1 cellular context compared by ENCODE assay signal in the genomic region with DNA sequence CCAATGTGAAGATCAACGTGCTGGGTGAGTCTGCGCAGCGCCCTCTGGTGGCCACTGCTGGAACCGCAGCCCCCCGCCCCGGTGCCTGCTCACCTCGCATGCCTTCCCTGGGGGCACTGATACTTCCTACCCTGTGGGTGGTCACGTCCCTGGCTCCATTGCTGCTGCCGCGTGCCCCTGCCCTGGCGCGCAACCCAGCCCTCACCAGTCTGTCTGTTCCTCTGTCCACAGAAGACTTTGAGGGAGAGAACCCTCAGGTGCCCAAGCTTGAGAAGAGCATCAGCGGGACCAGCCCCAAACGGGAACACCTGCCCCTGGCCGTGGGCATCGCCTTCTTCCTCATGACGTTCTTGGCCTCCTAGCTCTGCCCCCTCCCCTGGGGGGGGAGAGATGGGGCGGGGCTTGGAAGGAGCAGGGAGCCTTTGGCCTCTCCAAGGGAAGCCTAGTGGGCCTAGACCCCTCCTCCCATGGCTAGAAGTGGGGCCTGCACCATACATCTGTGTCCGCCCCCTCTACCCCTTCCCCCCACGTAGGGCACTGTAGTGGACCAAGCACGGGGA.
A peak's percentile ranks its signal among the peaks of the same experiment; 100 is the strongest.
TF ChIP-seq lines count a peak whose summit lies in the region.

No MANE protein-coding gene starts in this region.

TF ChIP-seq in K562, 482 proteins besides CTCF, POLR2A, EP300 and RAD21:
- TF ChIP-seq, protein P1, sequence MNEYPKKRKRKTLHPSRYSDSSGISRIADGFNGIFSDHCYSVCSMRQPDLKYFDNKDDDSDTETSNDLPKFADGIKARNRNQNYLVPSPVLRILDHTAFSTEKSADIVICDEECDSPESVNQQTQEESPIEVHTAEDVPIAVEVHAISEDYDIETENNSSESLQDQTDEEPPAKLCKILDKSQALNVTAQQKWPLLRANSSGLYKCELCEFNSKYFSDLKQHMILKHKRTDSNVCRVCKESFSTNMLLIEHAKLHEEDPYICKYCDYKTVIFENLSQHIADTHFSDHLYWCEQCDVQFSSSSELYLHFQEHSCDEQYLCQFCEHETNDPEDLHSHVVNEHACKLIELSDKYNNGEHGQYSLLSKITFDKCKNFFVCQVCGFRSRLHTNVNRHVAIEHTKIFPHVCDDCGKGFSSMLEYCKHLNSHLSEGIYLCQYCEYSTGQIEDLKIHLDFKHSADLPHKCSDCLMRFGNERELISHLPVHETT (CRISPR knock-in tag; conservative IDR thresholded peaks at IDR 0.05 in 1 of 2, IDR thresholded peaks at IDR 0.05 in 1 of 2): 0 out of 4 replicates have a peak, but pooled peaks of 1 of the 2 experiments have one; percentile 18
- peak in 1 of 3 experiments; percentile 36 for TF ChIP-seq YY1 (IDR thresholded peaks at IDR 0.05; ENCODE audit: borderline replicate concordance in 1 of 3, control insufficient read depth in 1 of 3, extremely low read depth in 1 of 3, insufficient read depth in 3 of 3, insufficient read length in 1 of 3, insufficient replicate concordance in 2 of 3, low read depth in 1 of 3, low read length in 2 of 3)
- TF ChIP-seq, protein P2, sequence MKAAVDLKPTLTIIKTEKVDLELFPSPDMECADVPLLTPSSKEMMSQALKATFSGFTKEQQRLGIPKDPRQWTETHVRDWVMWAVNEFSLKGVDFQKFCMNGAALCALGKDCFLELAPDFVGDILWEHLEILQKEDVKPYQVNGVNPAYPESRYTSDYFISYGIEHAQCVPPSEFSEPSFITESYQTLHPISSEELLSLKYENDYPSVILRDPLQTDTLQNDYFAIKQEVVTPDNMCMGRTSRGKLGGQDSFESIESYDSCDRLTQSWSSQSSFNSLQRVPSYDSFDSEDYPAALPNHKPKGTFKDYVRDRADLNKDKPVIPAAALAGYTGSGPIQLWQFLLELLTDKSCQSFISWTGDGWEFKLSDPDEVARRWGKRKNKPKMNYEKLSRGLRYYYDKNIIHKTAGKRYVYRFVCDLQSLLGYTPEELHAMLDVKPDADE (conservative IDR thresholded peaks at IDR 0.05; ENCODE audit: control insufficient read depth, low read depth, low read length): no peak
- TF ChIP-seq MAZ (CRISPR knock-in tag; conservative IDR thresholded peaks at IDR 0.05 in 1 of 2, IDR thresholded peaks at IDR 0.05 in 1 of 2): peak in 1 of 2 experiments; percentile 53; a peak in 2 of 4 replicates
- peak; percentile 71; the same call in 1 of the 2 replicates for TF ChIP-seq ZBTB7A (IDR thresholded peaks at IDR 0.05; ENCODE audit: borderline replicate concordance, control insufficient read depth, low read depth, low read length)
- TF ChIP-seq CTBP1 (IDR thresholded peaks at IDR 0.05; ENCODE audit: borderline replicate concordance): peak; percentile 18; the same call in 1 of the 2 replicates
- TF ChIP-seq SMC3 (conservative IDR thresholded peaks at IDR 0.05; ENCODE audit: insufficient read depth, low read depth, low read length): peak; percentile 57
- TF ChIP-seq MYC (IDR thresholded peaks at IDR 0.05; ENCODE audit: low read depth, low read length): peak; percentile 46; the same call in 1 of the 2 replicates
- no peak for TF ChIP-seq MYC (CRISPR knock-in tag; IDR thresholded peaks at IDR 0.05; ENCODE audit: borderline replicate concordance, low read depth)
- TF ChIP-seq, protein P3, sequence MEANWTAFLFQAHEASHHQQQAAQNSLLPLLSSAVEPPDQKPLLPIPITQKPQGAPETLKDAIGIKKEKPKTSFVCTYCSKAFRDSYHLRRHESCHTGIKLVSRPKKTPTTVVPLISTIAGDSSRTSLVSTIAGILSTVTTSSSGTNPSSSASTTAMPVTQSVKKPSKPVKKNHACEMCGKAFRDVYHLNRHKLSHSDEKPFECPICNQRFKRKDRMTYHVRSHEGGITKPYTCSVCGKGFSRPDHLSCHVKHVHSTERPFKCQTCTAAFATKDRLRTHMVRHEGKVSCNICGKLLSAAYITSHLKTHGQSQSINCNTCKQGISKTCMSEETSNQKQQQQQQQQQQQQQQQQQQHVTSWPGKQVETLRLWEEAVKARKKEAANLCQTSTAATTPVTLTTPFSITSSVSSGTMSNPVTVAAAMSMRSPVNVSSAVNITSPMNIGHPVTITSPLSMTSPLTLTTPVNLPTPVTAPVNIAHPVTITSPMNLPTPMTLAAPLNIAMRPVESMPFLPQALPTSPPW (CRISPR knock-in tag; IDR thresholded peaks at IDR 0.05): peak; percentile 51
- TF ChIP-seq, protein P4, sequence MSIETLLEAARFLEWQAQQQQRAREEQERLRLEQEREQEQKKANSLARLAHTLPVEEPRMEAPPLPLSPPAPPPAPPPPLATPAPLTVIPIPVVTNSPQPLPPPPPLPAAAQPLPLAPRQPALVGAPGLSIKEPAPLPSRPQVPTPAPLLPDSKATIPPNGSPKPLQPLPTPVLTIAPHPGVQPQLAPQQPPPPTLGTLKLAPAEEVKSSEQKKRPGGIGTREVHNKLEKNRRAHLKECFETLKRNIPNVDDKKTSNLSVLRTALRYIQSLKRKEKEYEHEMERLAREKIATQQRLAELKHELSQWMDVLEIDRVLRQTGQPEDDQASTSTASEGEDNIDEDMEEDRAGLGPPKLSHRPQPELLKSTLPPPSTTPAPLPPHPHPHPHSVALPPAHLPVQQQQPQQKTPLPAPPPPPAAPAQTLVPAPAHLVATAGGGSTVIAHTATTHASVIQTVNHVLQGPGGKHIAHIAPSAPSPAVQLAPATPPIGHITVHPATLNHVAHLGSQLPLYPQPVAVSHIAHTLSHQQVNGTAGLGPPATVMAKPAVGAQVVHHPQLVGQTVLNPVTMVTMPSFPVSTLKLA (conservative IDR thresholded peaks at IDR 0.05): 0 out of 4 replicates have a peak, but pooled peaks of 1 of the 2 experiments have one; percentile 23
- TF ChIP-seq, protein P5, sequence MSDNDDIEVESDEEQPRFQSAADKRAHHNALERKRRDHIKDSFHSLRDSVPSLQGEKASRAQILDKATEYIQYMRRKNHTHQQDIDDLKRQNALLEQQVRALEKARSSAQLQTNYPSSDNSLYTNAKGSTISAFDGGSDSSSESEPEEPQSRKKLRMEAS (CRISPR knock-in tag; IDR thresholded peaks at IDR 0.05): peak; percentile 14; the same call in 1 of the 2 replicates
- peak; percentile 5; the same call in 1 of the 2 replicates for TF ChIP-seq STAG1 (CRISPR knock-in tag; IDR thresholded peaks at IDR 0.05; ENCODE audit: borderline replicate concordance)
- TF ChIP-seq ZKSCAN8 (CRISPR knock-in tag; IDR thresholded peaks at IDR 0.05): no peak
- TF ChIP-seq, protein P6, sequence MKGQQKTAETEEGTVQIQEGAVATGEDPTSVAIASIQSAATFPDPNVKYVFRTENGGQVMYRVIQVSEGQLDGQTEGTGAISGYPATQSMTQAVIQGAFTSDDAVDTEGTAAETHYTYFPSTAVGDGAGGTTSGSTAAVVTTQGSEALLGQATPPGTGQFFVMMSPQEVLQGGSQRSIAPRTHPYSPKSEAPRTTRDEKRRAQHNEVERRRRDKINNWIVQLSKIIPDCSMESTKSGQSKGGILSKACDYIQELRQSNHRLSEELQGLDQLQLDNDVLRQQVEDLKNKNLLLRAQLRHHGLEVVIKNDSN (CRISPR knock-in tag; IDR thresholded peaks at IDR 0.05): peak; percentile 28; the same call in 1 of the 2 replicates
- no peak for TF ChIP-seq ZNF436 (CRISPR knock-in tag; IDR thresholded peaks at IDR 0.05)
- TF ChIP-seq, protein P7, sequence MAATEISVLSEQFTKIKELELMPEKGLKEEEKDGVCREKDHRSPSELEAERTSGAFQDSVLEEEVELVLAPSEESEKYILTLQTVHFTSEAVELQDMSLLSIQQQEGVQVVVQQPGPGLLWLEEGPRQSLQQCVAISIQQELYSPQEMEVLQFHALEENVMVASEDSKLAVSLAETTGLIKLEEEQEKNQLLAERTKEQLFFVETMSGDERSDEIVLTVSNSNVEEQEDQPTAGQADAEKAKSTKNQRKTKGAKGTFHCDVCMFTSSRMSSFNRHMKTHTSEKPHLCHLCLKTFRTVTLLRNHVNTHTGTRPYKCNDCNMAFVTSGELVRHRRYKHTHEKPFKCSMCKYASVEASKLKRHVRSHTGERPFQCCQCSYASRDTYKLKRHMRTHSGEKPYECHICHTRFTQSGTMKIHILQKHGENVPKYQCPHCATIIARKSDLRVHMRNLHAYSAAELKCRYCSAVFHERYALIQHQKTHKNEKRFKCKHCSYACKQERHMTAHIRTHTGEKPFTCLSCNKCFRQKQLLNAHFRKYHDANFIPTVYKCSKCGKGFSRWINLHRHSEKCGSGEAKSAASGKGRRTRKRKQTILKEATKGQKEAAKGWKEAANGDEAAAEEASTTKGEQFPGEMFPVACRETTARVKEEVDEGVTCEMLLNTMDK (IDR thresholded peaks at IDR 0.05; ENCODE audit: borderline replicate concordance, insufficient read depth, low read depth, low read length, poor library complexity, severe bottlenecking): peak; percentile 85
- TF ChIP-seq ZNF584 (CRISPR knock-in tag; IDR thresholded peaks at IDR 0.05; ENCODE audit: low read depth): 0 out of 2 replicates have a peak, but pooled peaks have one; percentile 32
- TF ChIP-seq, protein P8, sequence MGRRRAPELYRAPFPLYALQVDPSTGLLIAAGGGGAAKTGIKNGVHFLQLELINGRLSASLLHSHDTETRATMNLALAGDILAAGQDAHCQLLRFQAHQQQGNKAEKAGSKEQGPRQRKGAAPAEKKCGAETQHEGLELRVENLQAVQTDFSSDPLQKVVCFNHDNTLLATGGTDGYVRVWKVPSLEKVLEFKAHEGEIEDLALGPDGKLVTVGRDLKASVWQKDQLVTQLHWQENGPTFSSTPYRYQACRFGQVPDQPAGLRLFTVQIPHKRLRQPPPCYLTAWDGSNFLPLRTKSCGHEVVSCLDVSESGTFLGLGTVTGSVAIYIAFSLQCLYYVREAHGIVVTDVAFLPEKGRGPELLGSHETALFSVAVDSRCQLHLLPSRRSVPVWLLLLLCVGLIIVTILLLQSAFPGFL (CRISPR knock-in tag; IDR thresholded peaks at IDR 0.05): 0 out of 2 replicates have a peak, but pooled peaks have one; percentile 30
- TF ChIP-seq, protein P9, sequence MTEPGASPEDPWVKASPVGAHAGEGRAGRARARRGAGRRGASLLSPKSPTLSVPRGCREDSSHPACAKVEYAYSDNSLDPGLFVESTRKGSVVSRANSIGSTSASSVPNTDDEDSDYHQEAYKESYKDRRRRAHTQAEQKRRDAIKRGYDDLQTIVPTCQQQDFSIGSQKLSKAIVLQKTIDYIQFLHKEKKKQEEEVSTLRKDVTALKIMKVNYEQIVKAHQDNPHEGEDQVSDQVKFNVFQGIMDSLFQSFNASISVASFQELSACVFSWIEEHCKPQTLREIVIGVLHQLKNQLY (CRISPR knock-in tag; conservative IDR thresholded peaks at IDR 0.05): no peak
- no peak for TF ChIP-seq EWSR1 (IDR thresholded peaks at IDR 0.05; ENCODE audit: borderline replicate concordance, low read depth, partially characterized antibody)
- TF ChIP-seq, protein P10, sequence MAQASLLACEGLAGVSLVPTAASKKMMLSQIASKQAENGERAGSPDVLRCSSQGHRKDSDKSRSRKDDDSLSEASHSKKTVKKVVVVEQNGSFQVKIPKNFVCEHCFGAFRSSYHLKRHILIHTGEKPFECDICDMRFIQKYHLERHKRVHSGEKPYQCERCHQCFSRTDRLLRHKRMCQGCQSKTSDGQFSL (CRISPR knock-in tag; IDR thresholded peaks at IDR 0.05): peak; percentile 43; the same call in 1 of the 2 replicates
- TF ChIP-seq, protein P10 (tag; IDR thresholded peaks at IDR 0.05): no peak
TF ChIP-seq in K562: peak in this region for 16.
